ENCODE assay signal across 1 cellular context in the genomic region with DNA sequence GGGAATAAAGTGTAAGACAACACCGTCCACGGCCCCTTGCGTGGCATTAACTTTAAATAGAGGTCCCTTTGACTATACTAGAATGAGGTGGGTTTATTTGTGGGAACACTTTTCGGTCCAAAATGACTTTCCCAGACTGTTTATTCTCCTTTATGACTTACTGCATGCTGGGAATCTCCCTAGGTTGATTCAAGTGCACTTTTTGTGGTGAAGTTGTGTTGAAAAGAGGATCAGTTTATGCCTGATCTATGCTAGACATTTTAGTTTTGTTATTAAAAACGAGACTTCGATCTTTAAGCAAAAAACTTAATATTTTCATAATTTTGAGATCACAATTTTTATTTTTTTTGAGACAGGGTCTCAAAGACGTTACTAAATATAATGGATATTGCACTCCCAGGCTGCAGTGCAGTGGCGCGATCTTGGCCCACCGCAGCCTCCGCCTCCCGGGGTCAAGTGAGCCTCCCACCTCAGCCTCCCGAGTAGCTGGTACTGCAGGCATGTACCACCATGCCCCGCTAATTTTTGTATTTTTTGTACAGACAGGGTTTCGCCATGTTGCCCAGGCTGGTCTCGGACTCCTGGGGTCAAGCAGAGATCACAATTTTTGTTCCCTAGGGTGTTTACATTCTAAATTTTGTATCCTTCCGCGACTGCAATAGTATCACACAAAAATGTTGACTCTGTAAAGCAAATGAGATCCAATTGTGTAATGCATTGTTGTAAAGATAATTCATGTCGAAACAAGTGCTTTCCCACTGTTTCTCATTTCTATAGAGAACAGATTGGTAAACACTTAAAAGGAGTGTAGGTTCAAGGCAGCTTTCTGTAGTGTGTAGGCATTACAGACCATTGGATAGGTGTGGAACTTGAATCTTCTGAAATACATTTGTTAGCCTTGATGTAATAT.
TF ChIP-seq lines count a peak whose summit lies in the region.

No MANE protein-coding gene starts in this region.

TF ChIP-seq in GM12878, 131 proteins besides CTCF, POLR2A, EP300 and RAD21 (continues in another document):
- no peak for TF ChIP-seq RELA (IDR thresholded peaks at IDR 0.05; ENCODE audit: borderline replicate concordance, partially characterized antibody)
- TF ChIP-seq CEBPB (IDR thresholded peaks at IDR 0.05; ENCODE audit: borderline replicate concordance in 1 of 2, low read depth in 2 of 2, low read length in 2 of 2): no peak
- TF ChIP-seq KAT2A (conservative IDR thresholded peaks at IDR 0.05; ENCODE audit: control insufficient read depth, low read depth, low read length): no peak
- TF ChIP-seq MEF2A (IDR thresholded peaks at IDR 0.05; ENCODE audit: insufficient read depth, low read depth, low read length): no peak
- no peak for TF ChIP-seq BCL3 (IDR thresholded peaks at IDR 0.05; ENCODE audit: borderline replicate concordance, insufficient read depth, low read depth, low read length, poor library complexity, severe bottlenecking)
- TF ChIP-seq ZZZ3 (IDR thresholded peaks at IDR 0.05; ENCODE audit: control insufficient read depth, insufficient read length, low read depth): no peak
- TF ChIP-seq, protein P1, sequence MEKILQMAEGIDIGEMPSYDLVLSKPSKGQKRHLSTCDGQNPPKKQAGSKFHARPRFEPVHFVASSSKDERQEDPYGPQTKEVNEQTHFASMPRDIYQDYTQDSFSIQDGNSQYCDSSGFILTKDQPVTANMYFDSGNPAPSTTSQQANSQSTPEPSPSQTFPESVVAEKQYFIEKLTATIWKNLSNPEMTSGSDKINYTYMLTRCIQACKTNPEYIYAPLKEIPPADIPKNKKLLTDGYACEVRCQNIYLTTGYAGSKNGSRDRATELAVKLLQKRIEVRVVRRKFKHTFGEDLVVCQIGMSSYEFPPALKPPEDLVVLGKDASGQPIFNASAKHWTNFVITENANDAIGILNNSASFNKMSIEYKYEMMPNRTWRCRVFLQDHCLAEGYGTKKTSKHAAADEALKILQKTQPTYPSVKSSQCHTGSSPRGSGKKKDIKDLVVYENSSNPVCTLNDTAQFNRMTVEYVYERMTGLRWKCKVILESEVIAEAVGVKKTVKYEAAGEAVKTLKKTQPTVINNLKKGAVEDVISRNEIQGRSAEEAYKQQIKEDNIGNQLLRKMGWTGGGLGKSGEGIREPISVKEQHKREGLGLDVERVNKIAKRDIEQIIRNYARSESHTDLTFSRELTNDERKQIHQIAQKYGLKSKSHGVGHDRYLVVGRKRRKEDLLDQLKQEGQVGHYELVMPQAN (conservative IDR thresholded peaks at IDR 0.05): no peak; the same call in 1 of the 2 replicates
- TF ChIP-seq ZNF217 (IDR thresholded peaks at IDR 0.05): no peak
- TF ChIP-seq FOXK2 (IDR thresholded peaks at IDR 0.05): no peak
- TF ChIP-seq, protein P2, sequence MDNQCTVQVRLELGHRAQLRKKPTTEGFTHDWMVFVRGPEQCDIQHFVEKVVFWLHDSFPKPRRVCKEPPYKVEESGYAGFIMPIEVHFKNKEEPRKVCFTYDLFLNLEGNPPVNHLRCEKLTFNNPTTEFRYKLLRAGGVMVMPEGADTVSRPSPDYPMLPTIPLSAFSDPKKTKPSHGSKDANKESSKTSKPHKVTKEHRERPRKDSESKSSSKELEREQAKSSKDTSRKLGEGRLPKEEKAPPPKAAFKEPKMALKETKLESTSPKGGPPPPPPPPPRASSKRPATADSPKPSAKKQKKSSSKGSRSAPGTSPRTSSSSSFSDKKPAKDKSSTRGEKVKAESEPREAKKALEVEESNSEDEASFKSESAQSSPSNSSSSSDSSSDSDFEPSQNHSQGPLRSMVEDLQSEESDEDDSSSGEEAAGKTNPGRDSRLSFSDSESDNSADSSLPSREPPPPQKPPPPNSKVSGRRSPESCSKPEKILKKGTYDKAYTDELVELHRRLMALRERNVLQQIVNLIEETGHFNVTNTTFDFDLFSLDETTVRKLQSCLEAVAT (IDR thresholded peaks at IDR 0.05): peak; percentile 69; the same call in 1 of the 2 replicates
- TF ChIP-seq, protein P3, sequence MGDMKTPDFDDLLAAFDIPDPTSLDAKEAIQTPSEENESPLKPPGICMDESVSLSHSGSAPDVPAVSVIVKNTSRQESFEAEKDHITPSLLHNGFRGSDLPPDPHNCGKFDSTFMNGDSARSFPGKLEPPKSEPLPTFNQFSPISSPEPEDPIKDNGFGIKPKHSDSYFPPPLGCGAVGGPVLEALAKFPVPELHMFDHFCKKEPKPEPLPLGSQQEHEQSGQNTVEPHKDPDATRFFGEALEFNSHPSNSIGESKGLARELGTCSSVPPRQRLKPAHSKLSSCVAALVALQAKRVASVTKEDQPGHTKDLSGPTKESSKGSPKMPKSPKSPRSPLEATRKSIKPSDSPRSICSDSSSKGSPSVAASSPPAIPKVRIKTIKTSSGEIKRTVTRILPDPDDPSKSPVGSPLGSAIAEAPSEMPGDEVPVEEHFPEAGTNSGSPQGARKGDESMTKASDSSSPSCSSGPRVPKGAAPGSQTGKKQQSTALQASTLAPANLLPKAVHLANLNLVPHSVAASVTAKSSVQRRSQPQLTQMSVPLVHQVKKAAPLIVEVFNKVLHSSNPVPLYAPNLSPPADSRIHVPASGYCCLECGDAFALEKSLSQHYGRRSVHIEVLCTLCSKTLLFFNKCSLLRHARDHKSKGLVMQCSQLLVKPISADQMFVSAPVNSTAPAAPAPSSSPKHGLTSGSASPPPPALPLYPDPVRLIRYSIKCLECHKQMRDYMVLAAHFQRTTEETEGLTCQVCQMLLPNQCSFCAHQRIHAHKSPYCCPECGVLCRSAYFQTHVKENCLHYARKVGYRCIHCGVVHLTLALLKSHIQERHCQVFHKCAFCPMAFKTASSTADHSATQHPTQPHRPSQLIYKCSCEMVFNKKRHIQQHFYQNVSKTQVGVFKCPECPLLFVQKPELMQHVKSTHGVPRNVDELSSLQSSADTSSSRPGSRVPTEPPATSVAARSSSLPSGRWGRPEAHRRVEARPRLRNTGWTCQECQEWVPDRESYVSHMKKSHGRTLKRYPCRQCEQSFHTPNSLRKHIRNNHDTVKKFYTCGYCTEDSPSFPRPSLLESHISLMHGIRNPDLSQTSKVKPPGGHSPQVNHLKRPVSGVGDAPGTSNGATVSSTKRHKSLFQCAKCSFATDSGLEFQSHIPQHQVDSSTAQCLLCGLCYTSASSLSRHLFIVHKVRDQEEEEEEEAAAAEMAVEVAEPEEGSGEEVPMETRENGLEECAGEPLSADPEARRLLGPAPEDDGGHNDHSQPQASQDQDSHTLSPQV (IDR thresholded peaks at IDR 0.05): no peak
- no peak for TF ChIP-seq GATAD2B (conservative IDR thresholded peaks at IDR 0.05; ENCODE audit: low read depth)
- TF ChIP-seq, protein P4, sequence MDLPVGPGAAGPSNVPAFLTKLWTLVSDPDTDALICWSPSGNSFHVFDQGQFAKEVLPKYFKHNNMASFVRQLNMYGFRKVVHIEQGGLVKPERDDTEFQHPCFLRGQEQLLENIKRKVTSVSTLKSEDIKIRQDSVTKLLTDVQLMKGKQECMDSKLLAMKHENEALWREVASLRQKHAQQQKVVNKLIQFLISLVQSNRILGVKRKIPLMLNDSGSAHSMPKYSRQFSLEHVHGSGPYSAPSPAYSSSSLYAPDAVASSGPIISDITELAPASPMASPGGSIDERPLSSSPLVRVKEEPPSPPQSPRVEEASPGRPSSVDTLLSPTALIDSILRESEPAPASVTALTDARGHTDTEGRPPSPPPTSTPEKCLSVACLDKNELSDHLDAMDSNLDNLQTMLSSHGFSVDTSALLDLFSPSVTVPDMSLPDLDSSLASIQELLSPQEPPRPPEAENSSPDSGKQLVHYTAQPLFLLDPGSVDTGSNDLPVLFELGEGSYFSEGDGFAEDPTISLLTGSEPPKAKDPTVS (IDR thresholded peaks at IDR 0.05; ENCODE audit: low read depth, low read length): no peak
- TF ChIP-seq, protein P5, sequence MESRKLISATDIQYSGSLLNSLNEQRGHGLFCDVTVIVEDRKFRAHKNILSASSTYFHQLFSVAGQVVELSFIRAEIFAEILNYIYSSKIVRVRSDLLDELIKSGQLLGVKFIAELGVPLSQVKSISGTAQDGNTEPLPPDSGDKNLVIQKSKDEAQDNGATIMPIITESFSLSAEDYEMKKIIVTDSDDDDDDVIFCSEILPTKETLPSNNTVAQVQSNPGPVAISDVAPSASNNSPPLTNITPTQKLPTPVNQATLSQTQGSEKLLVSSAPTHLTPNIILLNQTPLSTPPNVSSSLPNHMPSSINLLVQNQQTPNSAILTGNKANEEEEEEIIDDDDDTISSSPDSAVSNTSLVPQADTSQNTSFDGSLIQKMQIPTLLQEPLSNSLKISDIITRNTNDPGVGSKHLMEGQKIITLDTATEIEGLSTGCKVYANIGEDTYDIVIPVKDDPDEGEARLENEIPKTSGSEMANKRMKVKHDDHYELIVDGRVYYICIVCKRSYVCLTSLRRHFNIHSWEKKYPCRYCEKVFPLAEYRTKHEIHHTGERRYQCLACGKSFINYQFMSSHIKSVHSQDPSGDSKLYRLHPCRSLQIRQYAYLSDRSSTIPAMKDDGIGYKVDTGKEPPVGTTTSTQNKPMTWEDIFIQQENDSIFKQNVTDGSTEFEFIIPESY (IDR thresholded peaks at IDR 0.05): 0 out of 2 replicates have a peak, but pooled peaks have one; percentile 30
- TF ChIP-seq TCF7 (IDR thresholded peaks at IDR 0.05; ENCODE audit: borderline replicate concordance): no peak
- TF ChIP-seq SUPT20H (IDR thresholded peaks at IDR 0.05; ENCODE audit: borderline replicate concordance, control insufficient read depth, low read depth, low read length): no peak
- no peak for TF ChIP-seq BHLHE40 (IDR thresholded peaks at IDR 0.05; ENCODE audit: borderline replicate concordance in 1 of 2, low read depth in 2 of 2, low read length in 1 of 2)
- TF ChIP-seq SRF (IDR thresholded peaks at IDR 0.05; ENCODE audit: low read depth in 2 of 2, low read length in 2 of 2): no peak
- TF ChIP-seq CREM (IDR thresholded peaks at IDR 0.05; ENCODE audit: low read depth): no peak
- TF ChIP-seq JUNB (IDR thresholded peaks at IDR 0.05): peak; percentile 40
- no peak for TF ChIP-seq FOXM1 (IDR thresholded peaks at IDR 0.05; ENCODE audit: low read depth, low read length)
- TF ChIP-seq, protein P6, sequence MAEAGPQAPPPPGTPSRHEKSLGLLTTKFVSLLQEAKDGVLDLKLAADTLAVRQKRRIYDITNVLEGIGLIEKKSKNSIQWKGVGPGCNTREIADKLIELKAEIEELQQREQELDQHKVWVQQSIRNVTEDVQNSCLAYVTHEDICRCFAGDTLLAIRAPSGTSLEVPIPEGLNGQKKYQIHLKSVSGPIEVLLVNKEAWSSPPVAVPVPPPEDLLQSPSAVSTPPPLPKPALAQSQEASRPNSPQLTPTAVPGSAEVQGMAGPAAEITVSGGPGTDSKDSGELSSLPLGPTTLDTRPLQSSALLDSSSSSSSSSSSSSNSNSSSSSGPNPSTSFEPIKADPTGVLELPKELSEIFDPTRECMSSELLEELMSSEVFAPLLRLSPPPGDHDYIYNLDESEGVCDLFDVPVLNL (IDR thresholded peaks at IDR 0.05; ENCODE audit: low read depth, low read length): no peak
- TF ChIP-seq, protein P7, sequence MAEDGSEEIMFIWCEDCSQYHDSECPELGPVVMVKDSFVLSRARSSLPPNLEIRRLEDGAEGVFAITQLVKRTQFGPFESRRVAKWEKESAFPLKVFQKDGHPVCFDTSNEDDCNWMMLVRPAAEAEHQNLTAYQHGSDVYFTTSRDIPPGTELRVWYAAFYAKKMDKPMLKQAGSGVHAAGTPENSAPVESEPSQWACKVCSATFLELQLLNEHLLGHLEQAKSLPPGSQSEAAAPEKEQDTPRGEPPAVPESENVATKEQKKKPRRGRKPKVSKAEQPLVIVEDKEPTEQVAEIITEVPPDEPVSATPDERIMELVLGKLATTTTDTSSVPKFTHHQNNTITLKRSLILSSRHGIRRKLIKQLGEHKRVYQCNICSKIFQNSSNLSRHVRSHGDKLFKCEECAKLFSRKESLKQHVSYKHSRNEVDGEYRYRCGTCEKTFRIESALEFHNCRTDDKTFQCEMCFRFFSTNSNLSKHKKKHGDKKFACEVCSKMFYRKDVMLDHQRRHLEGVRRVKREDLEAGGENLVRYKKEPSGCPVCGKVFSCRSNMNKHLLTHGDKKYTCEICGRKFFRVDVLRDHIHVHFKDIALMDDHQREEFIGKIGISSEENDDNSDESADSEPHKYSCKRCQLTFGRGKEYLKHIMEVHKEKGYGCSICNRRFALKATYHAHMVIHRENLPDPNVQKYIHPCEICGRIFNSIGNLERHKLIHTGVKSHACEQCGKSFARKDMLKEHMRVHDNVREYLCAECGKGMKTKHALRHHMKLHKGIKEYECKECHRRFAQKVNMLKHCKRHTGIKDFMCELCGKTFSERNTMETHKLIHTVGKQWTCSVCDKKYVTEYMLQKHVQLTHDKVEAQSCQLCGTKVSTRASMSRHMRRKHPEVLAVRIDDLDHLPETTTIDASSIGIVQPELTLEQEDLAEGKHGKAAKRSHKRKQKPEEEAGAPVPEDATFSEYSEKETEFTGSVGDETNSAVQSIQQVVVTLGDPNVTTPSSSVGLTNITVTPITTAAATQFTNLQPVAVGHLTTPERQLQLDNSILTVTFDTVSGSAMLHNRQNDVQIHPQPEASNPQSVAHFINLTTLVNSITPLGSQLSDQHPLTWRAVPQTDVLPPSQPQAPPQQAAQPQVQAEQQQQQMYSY (CRISPR knock-in tag; IDR thresholded peaks at IDR 0.05): no peak
- no peak; a peak in 1 of 4 replicates for TF ChIP-seq IKZF2 (IDR thresholded peaks at IDR 0.05)
- TF ChIP-seq NR2C2 (IDR thresholded peaks at IDR 0.05; ENCODE audit: borderline replicate concordance, control insufficient read depth, insufficient read length, low read depth): no peak
- TF ChIP-seq REST (IDR thresholded peaks at IDR 0.05; ENCODE audit: low read depth, low read length): no peak
- peak; percentile 61; the same call in 1 of the 2 replicates for TF ChIP-seq NFIC (IDR thresholded peaks at IDR 0.05; ENCODE audit: low read depth, low read length)
- no peak for TF ChIP-seq ZSCAN29 (IDR thresholded peaks at IDR 0.05)
